Comparison of ENCODE assay signal across 31 cellular contexts in genomic region chr9:35280394-35280793, GRCh38.
"Had no signal": no experiment of that assay in that cellular context is flagged by ENCODE, and none has a peak within 500 bp of the region (broad histone marks: within the 10 kb centered on the region; RNA-seq: fewer than 3 reads in every experiment).

No MANE protein-coding gene starts in this region.

- H3K9me3 ChIP-seq: esophagus muscularis mucosa, gastroesophageal sphincter, heart right ventricle had no signal

- H3K4me2 ChIP-seq: hepatocyte had no signal

- H2AFZ ChIP-seq: hepatocyte had no signal

- ATAC-seq: activated CD4-positive, alpha-beta T cell treated with anti-CD3 and anti-CD28 coated beads for 36 hours; activated CD8-positive, alpha-beta memory T cell treated with anti-CD3 and anti-CD28 coated beads, Interleukin-2, amount 10 ng/mL, durations not matched to agents 7 days and 5 days; activated CD8-positive, alpha-beta T cell treated with anti-CD3 and anti-CD28 coated beads, Interleukin-2, amount 10 ng/mL, durations not matched to agents 7 days and 5 days; activated T-cell treated with anti-CD3 and anti-CD28 coated beads, Interleukin-2, amount 50 U/mL, for 72 hours; foreskin keratinocyte; gastroesophageal sphincter; T-helper 17 cell had no signal

- H3K27ac ChIP-seq: brain microvascular endothelial cell, coronary artery, dorsolateral prefrontal cortex, esophagus muscularis mucosa, foreskin keratinocyte, gastroesophageal sphincter, heart right ventricle, hepatocyte had no signal

- DNase-seq: activated CD4-positive, alpha-beta memory T cell treated with anti-CD3 and anti-CD28 coated beads for 36 hours; activated CD4-positive, alpha-beta T cell treated with anti-CD3 and anti-CD28 coated beads for 36 hours; activated CD4-positive, alpha-beta T cell treated with anti-CD3 and anti-CD28 coated beads, Interleukin-2, amount 10 ng/mL, durations not matched to agents 24 days and 14 days; activated CD4-positive, CD25-positive, alpha-beta regulatory T cell; activated CD4-positive, CD25-positive, alpha-beta regulatory T cell treated with anti-CD3 and anti-CD28 coated beads, Interleukin-2, amount 50 U/mL, for 72 hours; activated CD8-positive, alpha-beta memory T cell treated with anti-CD3 and anti-CD28 coated beads, Interleukin-2, amount 10 ng/mL, durations not matched to agents 7 days and 5 days; activated CD8-positive, alpha-beta memory T cell treated with anti-CD3 and anti-CD28 coated beads, Interleukin-2, amount 50 U/mL, for 4 hours; activated CD8-positive, alpha-beta T cell treated with anti-CD3 and anti-CD28 coated beads, Interleukin-2, amount 10 ng/mL, durations not matched to agents 7 days and 5 days; activated effector memory CD4-positive, alpha-beta T cell treated with Interleukin-2 at 50 U/mL for 16 hours; activated gamma-delta T cell treated with Interleukin-2 at 50 U/mL for 16 hours; activated naive CD4-positive, alpha-beta T cell treated with anti-CD3 and anti-CD28 coated beads, Interleukin-2, amount 50 U/mL, for 16 hours; activated naive CD4-positive, alpha-beta T cell treated with Interleukin-2 at 50 U/mL for 16 hours; activated T-cell treated with anti-CD3 and anti-CD28 coated beads, Interleukin-2, amount 50 U/mL, for 1 hour; activated T-cell treated with anti-CD3 and anti-CD28 coated beads, Interleukin-2, amount 50 U/mL, for 72 hours; amniotic stem cell; anterior cingulate cortex; brain microvascular endothelial cell; dorsolateral prefrontal cortex; effector memory CD4-positive, alpha-beta T cell; foreskin keratinocyte; heart right ventricle; T-helper 1 cell; T-helper 17 cell had no signal

- H3K4me1 Mint-ChIP-seq: endodermal cell had no signal

- H3K27ac Mint-ChIP-seq: activated CD4-positive, alpha-beta memory T cell treated with anti-CD3 and anti-CD28 coated beads for 36 hours; activated CD4-positive, alpha-beta T cell treated with anti-CD3 and anti-CD28 coated beads for 36 hours; activated CD4-positive, alpha-beta T cell treated with anti-CD3 and anti-CD28 coated beads, Interleukin-2, amount 10 ng/mL, durations not matched to agents 24 days and 14 days; activated CD8-positive, alpha-beta memory T cell treated with anti-CD3 and anti-CD28 coated beads, Interleukin-2, amount 10 ng/mL, durations not matched to agents 7 days and 5 days; activated CD8-positive, alpha-beta T cell treated with anti-CD3 and anti-CD28 coated beads, Interleukin-2, amount 10 ng/mL, durations not matched to agents 7 days and 5 days; activated naive CD8-positive, alpha-beta T cell; activated T-cell treated with anti-CD3 and anti-CD28 coated beads, Interleukin-2, amount 50 U/mL, for 72 hours; dendritic cell treated with granulocyte-macrophage colony-stimulating factor and Interleukin-4, amounts not matched to agents 40 ng/mL and 50 ng/mL, for 4 days; endodermal cell; T-helper 17 cell had no signal

- H3K36me3 ChIP-seq: brain microvascular endothelial cell, esophagus muscularis mucosa, gastroesophageal sphincter, heart right ventricle had no signal

- H3K27me3 ChIP-seq: brain microvascular endothelial cell, dorsolateral prefrontal cortex, esophagus muscularis mucosa, foreskin keratinocyte, gastroesophageal sphincter, heart right ventricle, hepatocyte had no signal

- H3K9me3 Mint-ChIP-seq: activated CD4-positive, alpha-beta memory T cell treated with anti-CD3 and anti-CD28 coated beads for 36 hours; activated CD4-positive, alpha-beta T cell treated with anti-CD3 and anti-CD28 coated beads, Interleukin-2, amount 10 ng/mL, durations not matched to agents 24 days and 14 days; activated T-cell treated with anti-CD3 and anti-CD28 coated beads, Interleukin-2, amount 50 U/mL, for 72 hours; central memory CD8-positive, alpha-beta T cell; dendritic cell treated with granulocyte-macrophage colony-stimulating factor and Interleukin-4, amounts not matched to agents 40 ng/mL and 50 ng/mL, for 4 days; endodermal cell had no signal

- H3K27me3 Mint-ChIP-seq: dendritic cell treated with granulocyte-macrophage colony-stimulating factor and Interleukin-4, amounts not matched to agents 40 ng/mL and 50 ng/mL, for 4 days had no signal

- H3K79me2 ChIP-seq: hepatocyte had no signal

- H3K4me3 ChIP-seq: coronary artery, dorsolateral prefrontal cortex, esophagus muscularis mucosa, gastroesophageal sphincter, heart right ventricle, hepatocyte had no signal

- H3K36me3 Mint-ChIP-seq: activated CD4-positive, alpha-beta memory T cell treated with anti-CD3 and anti-CD28 coated beads for 36 hours; activated CD8-positive, alpha-beta memory T cell treated with anti-CD3 and anti-CD28 coated beads, Interleukin-2, amount 10 ng/mL, durations not matched to agents 7 days and 5 days had no signal

- H3K4me3 Mint-ChIP-seq: activated CD4-positive, alpha-beta memory T cell treated with anti-CD3 and anti-CD28 coated beads for 36 hours; activated CD4-positive, alpha-beta T cell treated with anti-CD3 and anti-CD28 coated beads for 36 hours; activated CD4-positive, alpha-beta T cell treated with anti-CD3 and anti-CD28 coated beads, Interleukin-2, amount 10 ng/mL, durations not matched to agents 24 days and 14 days; activated CD8-positive, alpha-beta memory T cell treated with anti-CD3 and anti-CD28 coated beads, Interleukin-2, amount 10 ng/mL, durations not matched to agents 7 days and 5 days; activated CD8-positive, alpha-beta T cell treated with anti-CD3 and anti-CD28 coated beads, Interleukin-2, amount 10 ng/mL, durations not matched to agents 7 days and 5 days; activated naive CD8-positive, alpha-beta T cell; activated T-cell treated with anti-CD3 and anti-CD28 coated beads, Interleukin-2, amount 50 U/mL, for 72 hours; central memory CD8-positive, alpha-beta T cell; dendritic cell treated with granulocyte-macrophage colony-stimulating factor and Interleukin-4, amounts not matched to agents 40 ng/mL and 50 ng/mL, for 4 days; endodermal cell; T-helper 17 cell had no signal
